ENCODE assay signal across 17 cellular contexts in genomic region chr9:124504530-124505005, GRCh38. TPM values are rescaled to one million over a fixed set of nuclear protein-coding genes. Genes with fewer than 3 reads are reported as not detected.
DNase-seq lines count a peak whose midpoint lies in the region; ATAC-seq, FAIRE-seq and TF ChIP-seq lines count a peak whose summit lies in the region.
"Had no signal": no experiment of that assay in that cellular context is flagged by ENCODE, and none has a peak within 500 bp of the region (broad histone marks: within the 10 kb centered on the region; RNA-seq: fewer than 3 reads in every experiment).

No MANE protein-coding gene starts in this region.

- peaks cover 28% of the 10 kb centered on the region for H3K4me1 ChIP-seq in HepG2 (ENCODE audit: insufficient read depth, low read length)
- peaks cover 0 to 6% (median 2%) of the 10 kb centered on the region in 4 donors for H3K4me1 ChIP-seq in right lobe of liver
- H3K4me1 ChIP-seq in K562 (replicated peaks in 1 of 2; ENCODE audit: control insufficient read depth in 2 of 2, insufficient read depth in 2 of 2, low read length in 2 of 2), result peaks cover 0 to 53% of the 10 kb centered on the region in 2 experiments; a peak in 4 of 5 replicates
- H3K4me1 ChIP-seq in mesodermal cell (ENCODE audit: control insufficient read depth, insufficient read depth, low read length, poor library complexity, severe bottlenecking), result no peaks in the 10 kb centered on the region
- H3K4me1 ChIP-seq in gastroesophageal sphincter, result peaks cover 0 to 24% (median 13%) of the 10 kb centered on the region in 3 donors
- H3K4me1 ChIP-seq: SJCRH30 had no signal

- intact Hi-C loops in HepG2 (cut with micrococcal nuclease; ENCODE audit: unreplicated experiment) (no loop called here), right lobe of liver (cut with DNase I) (no loop called here), K562 (cut with micrococcal nuclease) (no loop called here)

- H3K27me3 ChIP-seq in HepG2 (ENCODE audit: control insufficient read depth in 1 of 2, insufficient read depth in 2 of 2, low read length in 2 of 2) (no peaks in the 10 kb centered on the region), right lobe of liver (peaks cover 0 to 19% of the 10 kb centered on the region in 2 donors), K562 (ENCODE audit: control insufficient read depth in 2 of 2, insufficient read depth in 2 of 2, low read length in 2 of 2) (peaks cover 24 to 45% of the 10 kb centered on the region in 2 experiments; a peak in 3 of 5 replicates), gastroesophageal sphincter (peaks cover 77% of the 10 kb centered on the region)

- H3K9me3 ChIP-seq in HepG2 (ENCODE audit: low read length) (no peaks in the 10 kb centered on the region), right lobe of liver (no peaks in the 10 kb centered on the region), K562 (replicated peaks; ENCODE audit: control insufficient read depth, insufficient read depth, low read depth, low read length) (no peaks in the 10 kb centered on the region), mesodermal cell (ENCODE audit: control insufficient read depth, low read length) (no peaks in the 10 kb centered on the region), gastroesophageal sphincter (no peaks in the 10 kb centered on the region)
- H3K9me3 ChIP-seq: SJCRH30 had no signal

- H3K4me2 ChIP-seq in HepG2 (ENCODE audit: low read depth, low read length), result peak overlapping the region; percentile 86
- peak overlapping the region; percentile 18; the same call in 1 of the 2 replicates for H3K4me2 ChIP-seq in K562 (ENCODE audit: insufficient read depth, low read length)
- H3K4me2 ChIP-seq: KMS-11 had no signal

- H3K79me2 ChIP-seq in HepG2 (ENCODE audit: insufficient read depth, low read length) (peaks cover 21% of the 10 kb centered on the region), K562 (ENCODE audit: control insufficient read depth, insufficient read depth, low read length) (no peaks in the 10 kb centered on the region)

- BruUV-seq in HepG2 (replicated peaks; lab: Mats Ljungman, UMichigan) (no TSS peak), K562 (replicated peaks; lab: Mats Ljungman, UMichigan) (no TSS peak)

- no peak for TF ChIP-seq CTCF in HepG2 (CRISPR knock-in tag; IDR thresholded peaks at IDR 0.05)
- TF ChIP-seq CTCF in right lobe of liver (IDR thresholded peaks at IDR 0.05), result no peak
- no peak for TF ChIP-seq CTCF in K562 (IDR thresholded peaks at IDR 0.05 in 2 of 3, conservative IDR thresholded peaks at IDR 0.05 in 1 of 3; ENCODE audit: insufficient read depth in 2 of 3, low read depth in 1 of 3, low read length in 3 of 3)
- no peak for TF ChIP-seq CTCF in gastroesophageal sphincter (IDR thresholded peaks at IDR 0.05)

- in situ Hi-C loops in HepG2 (cut with HindIII; ENCODE audit: extremely low pct_ligation_motif_present, low pct_unique_long_range_greater_than_20kb) (no loop called here), K562 (cut with MboI) (no loop called here)

- ATAC-seq in HepG2, result no peak
- no peak for ATAC-seq in right lobe of liver
- no peak for ATAC-seq in K562
- ATAC-seq in gastroesophageal sphincter, result no peak
- ATAC-seq in HG03442 (IDR thresholded peaks at IDR 0.05; ENCODE audit: unreplicated experiment), result no peak

- CTCF ChIA-PET in HepG2 (lab: Yijun Ruan, JAX; ENCODE audit: low intra/inter-chr PET ratio, low total read pairs), result no interaction called here
- CTCF ChIA-PET in K562 (lab: Yijun Ruan, JAX; ENCODE audit: low intra/inter-chr PET ratio), result no interaction called here

- TF ChIP-seq RAD21 in HepG2 (CRISPR knock-in tag; IDR thresholded peaks at IDR 0.05), result no peak
- no peak for TF ChIP-seq RAD21 in K562 (CRISPR knock-in tag; conservative IDR thresholded peaks at IDR 0.05 in 1 of 2, IDR thresholded peaks at IDR 0.05 in 1 of 2)

- no peaks in the 10 kb centered on the region for H4K20me1 ChIP-seq in HepG2 (ENCODE audit: insufficient read depth, low read length)
- peaks cover 5% of the 10 kb centered on the region; the same call in 1 of the 2 replicates for H4K20me1 ChIP-seq in K562 (replicated peaks; ENCODE audit: control insufficient read depth, insufficient read depth, low read length)

- peaks cover 8 to 10% of the 10 kb centered on the region in 2 experiments; a peak in 2 of 5 replicates for H3K36me3 ChIP-seq in HepG2 (replicated peaks in 1 of 2; ENCODE audit: control insufficient read depth in 1 of 2, insufficient read depth in 2 of 2, low read length in 2 of 2)
- no peaks in the 10 kb centered on the region for H3K36me3 ChIP-seq in right lobe of liver
- no peaks in the 10 kb centered on the region for H3K36me3 ChIP-seq in K562 (ENCODE audit: control insufficient read depth, insufficient read depth, low read length)
- H3K36me3 ChIP-seq in mesodermal cell (ENCODE audit: control insufficient read depth, insufficient read depth, low read length), result no peaks in the 10 kb centered on the region
- no peaks in the 10 kb centered on the region for H3K36me3 ChIP-seq in gastroesophageal sphincter
- H3K36me3 ChIP-seq: brain microvascular endothelial cell, SJCRH30 had no signal

- H3K27ac ChIP-seq in HepG2 (ENCODE audit: extremely low read length, insufficient read depth, low read length) (no peak overlapping the region), right lobe of liver (no peak overlapping the region), K562 (ENCODE audit: extremely low read depth, low read depth, low read length) (no peak overlapping the region), mesodermal cell (ENCODE audit: low read depth, low read length, severe bottlenecking) (no peak overlapping the region), gastroesophageal sphincter (no peak overlapping the region)
- H3K27ac ChIP-seq: brain microvascular endothelial cell, KMS-11, SJCRH30 had no signal

- TF ChIP-seq POLR2A in HepG2 (IDR thresholded peaks at IDR 0.05; ENCODE audit: insufficient read depth in 1 of 2, low read depth in 2 of 2, low read length in 2 of 2) (no peak), right lobe of liver (IDR thresholded peaks at IDR 0.05) (no peak), K562 (conservative IDR thresholded peaks at IDR 0.05) (no peak), gastroesophageal sphincter (IDR thresholded peaks at IDR 0.05) (no peak)

- POLR2A ChIA-PET in HepG2 (lab: Yijun Ruan, JAX) (interaction anchor here (2.1 kb wide), 1 partner anchor 28 kb away, joined by 6 read pairs; no protein-coding TSS in a partner anchor), K562 (lab: Yijun Ruan, JAX) (no interaction called here)

- H3K9ac ChIP-seq in HepG2 (ENCODE audit: insufficient read depth, low read depth, low read length), result peak overlapping the region; percentile 58; the same call in 1 of the 2 replicates
- peak overlapping the region in 1 of 2 experiments; percentile 74; a peak in 1 of 4 replicates for H3K9ac ChIP-seq in K562 (ENCODE audit: insufficient read depth in 1 of 2, low read depth in 2 of 2, low read length in 2 of 2)
- H3K9ac ChIP-seq: KMS-11 had no signal

- 93% methylated on average over 19 of the region's 81 CpGs for WGBS in HepG2 (ENCODE audit: low lambda C conversion rate)
- 4% methylated on average over 5 of the region's 81 CpGs for WGBS in right lobe of liver (ENCODE audit: insufficient coverage, low coverage, low lambda C conversion rate, missing lambda C conversion rate)
- WGBS in K562 (ENCODE audit: insufficient coverage, low coverage, missing lambda C conversion rate), result 0% methylated on average over 1 of the region's 81 CpGs
- 1 to 2% methylated on average over 32 to 41 of the region's 81 CpGs for WGBS in mesodermal cell (ENCODE audit: insufficient coverage in 2 of 2), 2 experiments
- WGBS in gastroesophageal sphincter (ENCODE audit: low coverage in 1 of 2), 2 donors, result no CpG with 5 or more reads among the region's 81 CpGs

- H3K9me1 ChIP-seq in K562 (ENCODE audit: control insufficient read depth, insufficient read depth, low read length), result no peaks in the 10 kb centered on the region

- TF ChIP-seq EP300 in HepG2 (IDR thresholded peaks at IDR 0.05; ENCODE audit: low read depth in 2 of 2, low read length in 2 of 2), result no peak
- no peak for TF ChIP-seq EP300 in HepG2 (CRISPR knock-in tag; IDR thresholded peaks at IDR 0.05; ENCODE audit: borderline replicate concordance)
- TF ChIP-seq EP300 in K562 (IDR thresholded peaks at IDR 0.05; ENCODE audit: low read length), result no peak
- no peak for TF ChIP-seq EP300 in gastroesophageal sphincter (IDR thresholded peaks at IDR 0.05)

- H2AFZ ChIP-seq in HepG2 (ENCODE audit: low read length) (no peak overlapping the region), K562 (ENCODE audit: low read depth, low read length) (no peak overlapping the region)

- FAIRE-seq in HepG2 (lab: Jason Lieb, UNC) (no peak), K562 (lab: Jason Lieb, UNC) (no peak)

- DNase-seq in HepG2 (ENCODE audit: low spot score), result no peak
- no peak for DNase-seq in right lobe of liver
- DNase-seq in K562 (ENCODE audit: extremely low read depth in 1 of 4, low spot score in 3 of 4), result peak in 3 of 4 experiments; percentile 35 to 79 (median 72)
- DNase-seq in DMS153 treated with DMSO at 0.1 percent for 48 hours (lab: John Stamatoyannopoulos, UW; ENCODE audit: unreplicated experiment), result no peak
- no peak for DNase-seq in retina
- DNase-seq: brain microvascular endothelial cell, DND-41, NCI-H1436 treated with DMSO at 0.1 percent for 48 hours, SJCRH30 had no signal

- peak overlapping the region; percentile 42 to 80 (median 49); a peak in 4 of 6 replicates for H3K4me3 ChIP-seq in HepG2 (replicated peaks in 1 of 3; ENCODE audit: insufficient read depth in 1 of 3, low read depth in 2 of 3, low read length in 3 of 3)
- no peak overlapping the region for H3K4me3 ChIP-seq in right lobe of liver
- peak overlapping the region; percentile 13; the same call in 1 of the 2 replicates for H3K4me3 ChIP-seq in K562
- H3K4me3 ChIP-seq in mesodermal cell (ENCODE audit: extremely low read depth, insufficient read depth, low read length, poor library complexity, severe bottlenecking), result peak overlapping the region; percentile 8
- H3K4me3 ChIP-seq in gastroesophageal sphincter, result peak overlapping the region in 1 of 2 donors; percentile 35
- H3K4me3 ChIP-seq: SJCRH30 had no signal

RNA-seq across cellular contexts. Expression of gene NR5A1, which starts 2.6 kb away (rescaled TPM):
- 38.8 and 44.7 TPM in 2 replicates for total RNA-seq in HepG2 (2016; rRNA removed; fragmentation: Illumina TruSeq; extraction: Trizol)
- 7.2 and 7.8 TPM in 2 replicates for total RNA-seq in HepG2 (2016; cell fraction: cytosol; rRNA removed; fragmentation: Illumina TruSeq; extraction: Trizol; ENCODE audit: low read depth)
- 32.3 and 46.7 TPM in 2 replicates for total RNA-seq in HepG2 (2016; cell fraction: insoluble cytoplasmic fraction; rRNA removed; fragmentation: Illumina TruSeq; extraction: Trizol)
- total RNA-seq in HepG2 (2016; cell fraction: membrane; rRNA removed; fragmentation: Illumina TruSeq; extraction: Trizol), result 22.5 and 25.3 TPM in 2 replicates
- 26.4 and 32.4 TPM in 2 replicates for total RNA-seq in HepG2 (2016; cell fraction: nucleus; rRNA removed; fragmentation: Illumina TruSeq; extraction: Trizol)
- polyA plus RNA-seq in HepG2 (2011; rRNA removed), result 28.9 and 43.2 TPM in 2 replicates
- 25.4 and 37.8 TPM in 2 replicates for polyA plus RNA-seq in HepG2 (2011; cell fraction: cytosol; rRNA removed)
- 82.6 and 84.5 TPM in 2 replicates for polyA plus RNA-seq in HepG2 (2011; cell fraction: nucleus; rRNA removed)
- polyA plus RNA-seq in HepG2 (2012), result 22.4 and 32.6 TPM in 2 replicates
- polyA plus RNA-seq in HepG2 (2016; cell fraction: cytosol; fragmentation: Illumina TruSeq; extraction: Trizol; ENCODE audit: low read depth), result 6.7 and 7.0 TPM in 2 replicates
- polyA plus RNA-seq in HepG2 (2016; cell fraction: insoluble cytoplasmic fraction; fragmentation: Illumina TruSeq; extraction: Trizol; ENCODE audit: low read depth), result 34.3 and 43.6 TPM in 2 replicates
- polyA plus RNA-seq in HepG2 (2016; cell fraction: membrane; fragmentation: Illumina TruSeq; extraction: Trizol; ENCODE audit: low read depth), result 17.4 and 17.9 TPM in 2 replicates
- polyA plus RNA-seq in HepG2 (2016; cell fraction: nucleus; fragmentation: Illumina TruSeq; extraction: Trizol; ENCODE audit: insufficient read depth, low read depth), result 59.8 and 63.0 TPM in 2 replicates
- 75.6 TPM in 1 of 2 replicates, not detected in the other for polyA minus RNA-seq in HepG2 (2011; rRNA and poly(A)+ RNA removed; ENCODE audit: low replicate concordance)
- polyA minus RNA-seq in HepG2 (2011; cell fraction: cytosol; rRNA and poly(A)+ RNA removed), result 33.2 and 39.7 TPM in 2 replicates
- polyA minus RNA-seq in HepG2 (2011; cell fraction: nucleus; rRNA and poly(A)+ RNA removed), result 18.8 and 21.6 TPM in 2 replicates
- total RNA-seq in right lobe of liver, result under 1 TPM in 1 of 6 experiments, not detected in 5; 0.26 TPM
- total RNA-seq in K562 (2011; cell fraction: chromatin; rRNA removed; ENCODE audit: low replicate concordance), result 0.65 TPM in 1 of 2 replicates, not detected in the other
- total RNA-seq in K562 (2011; cell fraction: nucleolus; rRNA removed), result not detected in 2 replicates
- total RNA-seq in K562 (2011; cell fraction: nucleoplasm; rRNA removed), result 0.15 TPM in 1 of 2 replicates, not detected in the other
- 0.32 TPM in 1 of 2 replicates, not detected in the other for total RNA-seq in K562 (2014; rRNA removed)
- total RNA-seq in K562 (2014; rRNA removed; fragmentation: Illumina TruSeq; extraction: Trizol), result not detected in 2 replicates
- total RNA-seq in K562 (2015; rRNA removed; fragmentation: Illumina TruSeq; extraction: Trizol), result not detected in 2 replicates
- total RNA-seq in K562 (2021), result 0.20 and 0.40 TPM in 2 replicates
- 0.11 TPM in 1 of 2 replicates, not detected in the other for polyA plus RNA-seq in K562 (2011; rRNA removed)
- polyA plus RNA-seq in K562 (2011; cell fraction: cytosol; rRNA removed), result 0.49 TPM in 1 of 2 replicates, not detected in the other
- 0.26 TPM in 1 of 2 replicates, not detected in the other for polyA plus RNA-seq in K562 (2011; cell fraction: nucleus; rRNA removed)
- polyA plus RNA-seq in K562 (2012), result not detected in 2 replicates
- not detected in 2 replicates for polyA plus RNA-seq in K562 (2014; fragmentation: Illumina TruSeq; extraction: Trizol)
- polyA plus RNA-seq in K562 (2014; fragmentation: Nextera tagmentation; extraction: Ambion mirVana), result not detected
- polyA plus RNA-seq in K562 (2014; rRNA removed), result not detected in 2 replicates
- not detected in 2 replicates for polyA minus RNA-seq in K562 (2011; rRNA and poly(A)+ RNA removed)
- not detected in 2 replicates for polyA minus RNA-seq in K562 (2011; cell fraction: cytosol; rRNA and poly(A)+ RNA removed)
- 0.27 TPM in 1 of 2 replicates, not detected in the other for polyA minus RNA-seq in K562 (2011; cell fraction: nucleus; rRNA and poly(A)+ RNA removed)
- polyA plus RNA-seq in mesodermal cell (2013, experiment 1 of 2), result 1.00 TPM
- 0.56 TPM for polyA plus RNA-seq in mesodermal cell (2013, experiment 2 of 2)
- not detected for total RNA-seq in gastroesophageal sphincter
- total RNA-seq: activated CD8-positive, alpha-beta memory T cell treated with anti-CD3 and anti-CD28 coated beads for 36 hours; mammary epithelial cell; omental fat pad; SJCRH30; ureter had no signal
- polyA plus RNA-seq: mammary epithelial cell had no signal

RNA-seq across cellular contexts. Expression of gene ADGRD2, which starts 54.3 kb away (rescaled TPM):
- total RNA-seq in HepG2 (2016; rRNA removed; fragmentation: Illumina TruSeq; extraction: Trizol), result not detected in 2 replicates
- not detected in 2 replicates for total RNA-seq in HepG2 (2016; cell fraction: cytosol; rRNA removed; fragmentation: Illumina TruSeq; extraction: Trizol; ENCODE audit: low read depth)
- not detected in 2 replicates for total RNA-seq in HepG2 (2016; cell fraction: insoluble cytoplasmic fraction; rRNA removed; fragmentation: Illumina TruSeq; extraction: Trizol)
- total RNA-seq in HepG2 (2016; cell fraction: membrane; rRNA removed; fragmentation: Illumina TruSeq; extraction: Trizol), result not detected in 2 replicates
- not detected in 2 replicates for total RNA-seq in HepG2 (2016; cell fraction: nucleus; rRNA removed; fragmentation: Illumina TruSeq; extraction: Trizol)
- not detected in 2 replicates for polyA plus RNA-seq in HepG2 (2011; rRNA removed)
- not detected in 2 replicates for polyA plus RNA-seq in HepG2 (2011; cell fraction: cytosol; rRNA removed)
- not detected in 2 replicates for polyA plus RNA-seq in HepG2 (2011; cell fraction: nucleus; rRNA removed)
- polyA plus RNA-seq in HepG2 (2012), result not detected in 2 replicates
- not detected in 2 replicates for polyA plus RNA-seq in HepG2 (2016; cell fraction: cytosol; fragmentation: Illumina TruSeq; extraction: Trizol; ENCODE audit: low read depth)
- polyA plus RNA-seq in HepG2 (2016; cell fraction: insoluble cytoplasmic fraction; fragmentation: Illumina TruSeq; extraction: Trizol; ENCODE audit: low read depth), result not detected in 2 replicates
- not detected in 2 replicates for polyA plus RNA-seq in HepG2 (2016; cell fraction: membrane; fragmentation: Illumina TruSeq; extraction: Trizol; ENCODE audit: low read depth)
- polyA plus RNA-seq in HepG2 (2016; cell fraction: nucleus; fragmentation: Illumina TruSeq; extraction: Trizol; ENCODE audit: insufficient read depth, low read depth), result not detected in 2 replicates
- polyA minus RNA-seq in HepG2 (2011; rRNA and poly(A)+ RNA removed; ENCODE audit: low replicate concordance), result not detected in 2 replicates
- not detected in 2 replicates for polyA minus RNA-seq in HepG2 (2011; cell fraction: cytosol; rRNA and poly(A)+ RNA removed)
- not detected in 2 replicates for polyA minus RNA-seq in HepG2 (2011; cell fraction: nucleus; rRNA and poly(A)+ RNA removed)
- total RNA-seq in right lobe of liver, result not detected
- not detected in 2 replicates for total RNA-seq in K562 (2011; cell fraction: chromatin; rRNA removed; ENCODE audit: low replicate concordance)
- total RNA-seq in K562 (2011; cell fraction: nucleolus; rRNA removed), result 0.17 TPM in 1 of 2 replicates, not detected in the other
- total RNA-seq in K562 (2011; cell fraction: nucleoplasm; rRNA removed), result not detected in 2 replicates
- not detected in 2 replicates for total RNA-seq in K562 (2014; rRNA removed)
- total RNA-seq in K562 (2014; rRNA removed; fragmentation: Illumina TruSeq; extraction: Trizol), result not detected in 2 replicates
- not detected in 2 replicates for total RNA-seq in K562 (2015; rRNA removed; fragmentation: Illumina TruSeq; extraction: Trizol)
- total RNA-seq in K562 (2021), result not detected in 2 replicates
- polyA plus RNA-seq in K562 (2011; rRNA removed), result not detected in 2 replicates
- not detected in 2 replicates for polyA plus RNA-seq in K562 (2011; cell fraction: cytosol; rRNA removed)
- 0.28 TPM in 1 of 2 replicates, not detected in the other for polyA plus RNA-seq in K562 (2011; cell fraction: nucleus; rRNA removed)
- polyA plus RNA-seq in K562 (2012), result not detected in 2 replicates
- not detected in 2 replicates for polyA plus RNA-seq in K562 (2014; fragmentation: Illumina TruSeq; extraction: Trizol)
- not detected for polyA plus RNA-seq in K562 (2014; fragmentation: Nextera tagmentation; extraction: Ambion mirVana)
- not detected in 2 replicates for polyA plus RNA-seq in K562 (2014; rRNA removed)
- not detected in 2 replicates for polyA minus RNA-seq in K562 (2011; rRNA and poly(A)+ RNA removed)
- not detected in 2 replicates for polyA minus RNA-seq in K562 (2011; cell fraction: cytosol; rRNA and poly(A)+ RNA removed)
- polyA minus RNA-seq in K562 (2011; cell fraction: nucleus; rRNA and poly(A)+ RNA removed), result not detected in 2 replicates
- not detected for polyA plus RNA-seq in mesodermal cell (2013, experiment 1 of 2)
- polyA plus RNA-seq in mesodermal cell (2013, experiment 2 of 2), result not detected
- total RNA-seq in gastroesophageal sphincter, result not detected
- total RNA-seq: activated CD8-positive, alpha-beta memory T cell treated with anti-CD3 and anti-CD28 coated beads for 36 hours; omental fat pad; SJCRH30 had no signal

Comparison
In these comparisons a context has a peak if more than half of its experiments do, and no peak if none do; other contexts are left out.
1. H3K4me3 ChIP-seq: peak in HepG2 (3 of 3), K562 (single experiment) and mesodermal cell (single experiment); none in right lobe of liver (0 of 3).
2. RNA of gene NR5A1, which starts 2.6 kb away (total RNA-seq): 7.2 to 46.7 TPM in HepG2; 0.15 to 0.65 TPM in K562, 0.26 TPM in right lobe of liver and not detected in gastroesophageal sphincter; every median in the first group is over 4 times any median in the second.
3. DNase-seq: peak in K562 (3 of 4); none in HepG2 (single experiment), right lobe of liver (0 of 3), DMS153 treated with DMSO at 0.1 percent for 48 hours (single experiment) and retina (single experiment).